ENCODE assay signal across 1 cellular context in genomic region chr2:241354668-241355658, GRCh38.
TF ChIP-seq lines count a peak whose summit lies in the region.

No MANE protein-coding gene starts in this region.

TF ChIP-seq in HepG2, 621 proteins besides CTCF, POLR2A, EP300 and RAD21 (continued from another document and continues in another):
- TF ChIP-seq ZNF781 (CRISPR knock-in tag; IDR thresholded peaks at IDR 0.05; ENCODE audit: borderline replicate concordance, not compliant biosample characterization) (peak; percentile 80), CBX1 (IDR thresholded peaks at IDR 0.05; ENCODE audit: low read depth) (no peak), KLF13 (CRISPR knock-in tag; IDR thresholded peaks at IDR 0.05) (no peak), ATF4 (CRISPR knock-in tag; IDR thresholded peaks at IDR 0.05) (no peak), ZFYVE20 (CRISPR knock-in tag; IDR thresholded peaks at IDR 0.05; ENCODE audit: borderline replicate concordance, low read depth) (no peak), ZNF678 (CRISPR knock-in tag; IDR thresholded peaks at IDR 0.05) (no peak), MIER2 (CRISPR knock-in tag; IDR thresholded peaks at IDR 0.05) (no peak), ZNF414 (CRISPR knock-in tag; IDR thresholded peaks at IDR 0.05) (peak; percentile 36; the same call in 1 of the 2 replicates), POLR2G (IDR thresholded peaks at IDR 0.05; ENCODE audit: low read depth, low read length) (peak; percentile 51; the same call in 1 of the 2 replicates), FOXC1 (CRISPR knock-in tag; IDR thresholded peaks at IDR 0.05; ENCODE audit: borderline replicate concordance) (peak; percentile 88; the same call in 1 of the 2 replicates), ZNF543 (CRISPR knock-in tag; IDR thresholded peaks at IDR 0.05) (no peak), FIP1L1 (IDR thresholded peaks at IDR 0.05; ENCODE audit: borderline replicate concordance, insufficient read depth, low read depth, low read length) (no peak), ZNF143 (CRISPR knock-in tag; IDR thresholded peaks at IDR 0.05) (no peak), NFYB (CRISPR knock-in tag; IDR thresholded peaks at IDR 0.05) (no peak), SMAD3 (CRISPR knock-in tag; IDR thresholded peaks at IDR 0.05) (no peak), ZSCAN22 (CRISPR knock-in tag; IDR thresholded peaks at IDR 0.05) (no peak), ZBTB40 (IDR thresholded peaks at IDR 0.05) (no peak), ZBTB40 (CRISPR knock-in tag; IDR thresholded peaks at IDR 0.05) (no peak), ZNF234 (CRISPR knock-in tag; conservative IDR thresholded peaks at IDR 0.05) (no peak), PTBP1 (IDR thresholded peaks at IDR 0.05; ENCODE audit: low read depth, low read length, poor library complexity, severe bottlenecking) (no peak), ZNF619 (CRISPR knock-in tag; IDR thresholded peaks at IDR 0.05) (no peak), PBX2 (CRISPR knock-in tag; IDR thresholded peaks at IDR 0.05) (no peak), CEBPG (CRISPR knock-in tag; IDR thresholded peaks at IDR 0.05) (0 out of 2 replicates have a peak, but pooled peaks have one; percentile 35), FOXO1 (CRISPR knock-in tag; IDR thresholded peaks at IDR 0.05) (peak; percentile 36; the same call in 1 of the 2 replicates), ARID5B (CRISPR knock-in tag; IDR thresholded peaks at IDR 0.05) (no peak), ZNF773 (CRISPR knock-in tag; IDR thresholded peaks at IDR 0.05; ENCODE audit: borderline replicate concordance) (no peak), HOMEZ (CRISPR knock-in tag; IDR thresholded peaks at IDR 0.05; ENCODE audit: low read depth) (no peak), SAFB2 (CRISPR knock-in tag; IDR thresholded peaks at IDR 0.05; ENCODE audit: borderline replicate concordance, low read depth) (peak; percentile 84; the same call in 1 of the 2 replicates), FOXO4 (CRISPR knock-in tag; conservative IDR thresholded peaks at IDR 0.05) (no peak), ZEB1 (IDR thresholded peaks at IDR 0.05; ENCODE audit: insufficient replicate concordance, low read depth) (no peak), PAF1 (CRISPR knock-in tag; IDR thresholded peaks at IDR 0.05) (peak; percentile 70; the same call in 1 of the 2 replicates), MIXL1 (CRISPR knock-in tag; IDR thresholded peaks at IDR 0.05) (0 out of 2 replicates have a peak, but pooled peaks have one; percentile 11), KAT2B (IDR thresholded peaks at IDR 0.05; ENCODE audit: borderline replicate concordance, low read depth, low read length) (no peak), NFKB2 (CRISPR knock-in tag; IDR thresholded peaks at IDR 0.05; ENCODE audit: borderline replicate concordance) (peak; percentile 53; the same call in 1 of the 2 replicates), ZNF251 (CRISPR knock-in tag; IDR thresholded peaks at IDR 0.05) (no peak), SP140L (CRISPR knock-in tag; IDR thresholded peaks at IDR 0.05; ENCODE audit: borderline replicate concordance) (no peak), TMF1 (CRISPR knock-in tag; IDR thresholded peaks at IDR 0.05; ENCODE audit: low read depth) (no peak), KLF9 (CRISPR knock-in tag; IDR thresholded peaks at IDR 0.05; ENCODE audit: low read depth) (no peak), ATF5 (CRISPR knock-in tag; IDR thresholded peaks at IDR 0.05; ENCODE audit: low read depth) (no peak), ZNF660 (CRISPR knock-in tag; IDR thresholded peaks at IDR 0.05; ENCODE audit: borderline replicate concordance, low read depth) (no peak), ZBTB37 (CRISPR knock-in tag; IDR thresholded peaks at IDR 0.05) (no peak), ZNF432 (CRISPR knock-in tag; IDR thresholded peaks at IDR 0.05; ENCODE audit: borderline replicate concordance) (no peak), HOXA9 (CRISPR knock-in tag; IDR thresholded peaks at IDR 0.05; ENCODE audit: borderline replicate concordance) (no peak)
